ENCODE assay signal across 8 cellular contexts in genomic region chr20:9838378-9839295, GRCh38. TPM values are rescaled to one million over a fixed set of nuclear protein-coding genes. Genes with fewer than 3 reads are reported as not detected.
DNase-seq lines count a peak whose midpoint lies in the region; ATAC-seq lines count a peak whose summit lies in the region.

Gene PAK5, minus strand, starts transcription at chr20:9839076. Its CDS starts 194,748 bp downstream, at chr20:9644328.

- ATAC-seq in GM21786 (IDR thresholded peaks at IDR 0.05; ENCODE audit: unreplicated experiment): no peak
- no peak for ATAC-seq in HG03097 (IDR thresholded peaks at IDR 0.05; ENCODE audit: low FRiP score, unreplicated experiment)

- H3K27me3 ChIP-seq in H7 (ENCODE audit: control insufficient read depth, insufficient read depth, low read length) (peaks cover 21% of the 10 kb centered on the region), duodenal mucosa (ENCODE audit: control insufficient read depth in 1 of 2, insufficient read depth in 2 of 2, low read length in 2 of 2) (peaks cover 13 to 38% of the 10 kb centered on the region in 2 donors)

- H3K4me3 ChIP-seq in H7 (ENCODE audit: insufficient read depth, low read depth, low read length): peak within 1 kb of the TSS; percentile 57
- peak within 1 kb of the TSS; percentile 19 to 38 for H3K4me3 ChIP-seq in duodenal mucosa (ENCODE audit: low read depth in 1 of 2, low read length in 2 of 2)

- H3K27ac ChIP-seq in duodenal mucosa (ENCODE audit: low read depth, low read length): no peak within 1 kb of the TSS

- H3K4me1 ChIP-seq in duodenal mucosa (ENCODE audit: control insufficient read depth in 1 of 2, insufficient read depth in 2 of 2, low read length in 2 of 2): no peaks in the 10 kb centered on the region

- H3K9me3 ChIP-seq in duodenal mucosa (ENCODE audit: control insufficient read depth in 1 of 2, low read length in 2 of 2): peaks cover 0 to 3% of the 10 kb centered on the region in 2 donors

- no peak within 1 kb of the TSS for H3K9ac ChIP-seq in duodenal mucosa (ENCODE audit: low read depth in 1 of 2, low read length in 2 of 2)

- DNase-seq in H7 (peak; percentile 93), NCI-H446 (lab: John Stamatoyannopoulos, UW) (peak; percentile 90 to 98), medulla oblongata (ENCODE audit: extremely low spot score) (peak; percentile 14), cortex of kidney (lab: John Stamatoyannopoulos, UW) (no peak), HUDEP-2 (lab: John Stamatoyannopoulos, UW; ENCODE audit: unreplicated experiment in 76 of 76) (no peak)

- H3K36me3 ChIP-seq in H7 (replicated peaks; ENCODE audit: control insufficient read depth, insufficient read depth, low read length) (no peaks in the 10 kb centered on the region), duodenal mucosa (ENCODE audit: control insufficient read depth in 1 of 2, insufficient read depth in 2 of 2, low read length in 2 of 2) (no peaks in the 10 kb centered on the region)

RNA-seq across cellular contexts. Expression of gene PAK5, which starts in this region (rescaled TPM):
- total RNA-seq in H7 (2014; rRNA removed; shearing (Covaris generic)): 0.03 and 0.22 TPM in 2 replicates

Comparison
In these comparisons a context has a peak if more than half of its experiments do, and no peak if none do; other contexts are left out.
1. Peak in DNase-seq and H3K4me3 ChIP-seq in H7; RNA of the gene not detected or under 1 TPM.
2. DNase-seq: peak in NCI-H446 (2 of 2) and medulla oblongata (single experiment); none in cortex of kidney (single experiment) and HUDEP-2 (0 of 76).